25 cellular contexts compared by ENCODE assay signal in the genomic region with DNA sequence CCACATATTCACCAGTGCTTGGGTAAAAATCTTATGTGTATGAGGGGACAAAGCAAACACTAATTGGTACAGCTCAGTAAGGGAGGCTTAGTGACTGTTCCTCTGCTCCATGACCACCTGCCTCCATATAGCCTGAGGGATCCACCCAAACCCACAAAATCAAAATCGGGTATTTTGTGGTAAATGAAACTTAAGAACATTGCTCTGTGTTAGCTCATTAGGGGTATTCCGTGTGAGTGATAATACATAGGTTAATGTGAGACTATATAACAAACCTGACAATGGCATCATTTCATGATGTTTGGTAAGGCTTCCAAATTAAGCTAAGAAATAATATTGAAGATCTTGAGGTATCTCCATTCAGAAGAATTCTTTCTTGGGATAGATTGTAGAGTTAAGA. TPM values are rescaled to one million over a fixed set of nuclear protein-coding genes. Genes with fewer than 3 reads are reported as not detected.
"Had no signal": no experiment of that assay in that cellular context is flagged by ENCODE, and none has a peak within 500 bp of the region (broad histone marks: within the 10 kb centered on the region; RNA-seq: fewer than 3 reads in every experiment).

No MANE protein-coding gene starts in this region.

- H3K4me1 ChIP-seq: esophagus muscularis mucosa, gastrocnemius medialis, heart right ventricle, psoas muscle, right lobe of liver had no signal

- ATAC-seq: gastrocnemius medialis; heart right ventricle; naive thymus-derived CD4-positive, alpha-beta T cell; psoas muscle; right lobe of liver; stimulated activated naive B cell treated with anti-CD40 and anti-IgM and Interleukin-4, amounts not matched to agents 10 μg/mL and 1 μg/mL and 100 μg/mL, for 72 hours had no signal

- H3K4me3 Mint-ChIP-seq: naive thymus-derived CD4-positive, alpha-beta T cell; nephron progenitor cell; stimulated activated naive B cell treated with anti-CD40 and anti-IgM and Interleukin-4, amounts not matched to agents 10 μg/mL and 1 μg/mL and 100 μg/mL, for 72 hours had no signal

- H3K9me3 Mint-ChIP-seq: naive thymus-derived CD4-positive, alpha-beta T cell; nephron progenitor cell; stimulated activated naive B cell treated with anti-CD40 and anti-IgM and Interleukin-4, amounts not matched to agents 10 μg/mL and 1 μg/mL and 100 μg/mL, for 72 hours had no signal

- H3K27ac Mint-ChIP-seq: nephron progenitor cell; stimulated activated naive B cell treated with anti-CD40 and anti-IgM and Interleukin-4, amounts not matched to agents 10 μg/mL and 1 μg/mL and 100 μg/mL, for 72 hours had no signal

- DNase-seq: cortex of kidney; dorsolateral prefrontal cortex; effector memory CD4-positive, alpha-beta T cell; gastrocnemius medialis; heart right ventricle; hypothalamus; kidney glomerular epithelial cell; naive thymus-derived CD4-positive, alpha-beta T cell; nephron progenitor cell; psoas muscle; retina; right lobe of liver; stimulated activated CD4-positive, alpha-beta T cell treated with anti-CD3 and anti-CD28 coated beads, Interleukin-4, amount 100 ng/mL, for 1 hour; stimulated activated CD8-positive, alpha-beta memory T cell treated with anti-CD3 and anti-CD28 coated beads, Interleukin-4, amount 100 ng/mL, for 48 hours; stimulated activated naive B cell treated with anti-CD40 and anti-IgM and Interleukin-4, amounts not matched to agents 10 μg/mL and 1 μg/mL and 100 μg/mL, for 72 hours; trophoblast cell had no signal

- H3K27ac ChIP-seq: dorsolateral prefrontal cortex, epithelial cell of prostate, esophagus muscularis mucosa, gastrocnemius medialis, heart right ventricle, psoas muscle, right lobe of liver had no signal

- H3K4me3 ChIP-seq: dorsolateral prefrontal cortex, esophagus muscularis mucosa, gastrocnemius medialis, heart right ventricle, psoas muscle, right lobe of liver had no signal

- H3K27me3 Mint-ChIP-seq: naive thymus-derived CD4-positive, alpha-beta T cell; stimulated activated naive B cell treated with anti-CD40 and anti-IgM and Interleukin-4, amounts not matched to agents 10 μg/mL and 1 μg/mL and 100 μg/mL, for 72 hours had no signal

- H3K27me3 ChIP-seq: dorsolateral prefrontal cortex, esophagus muscularis mucosa, gastrocnemius medialis, heart right ventricle, right lobe of liver had no signal

RNA-seq across cellular contexts. Expression of gene TMCO2, which starts 43.6 kb away (rescaled TPM):
- total RNA-seq: esophagus muscularis mucosa; fibroblast of villous mesenchyme; gastrocnemius medialis; heart right ventricle; liver; lung microvascular endothelial cell; mesenteric fat pad; mononuclear cell; naive thymus-derived CD4-positive, alpha-beta T cell; omental fat pad; psoas muscle; right lobe of liver; urinary bladder had no signal
- polyA plus RNA-seq: heart right ventricle; liver; naive thymus-derived CD4-positive, alpha-beta T cell; urinary bladder had no signal
